Comparison of ENCODE assay signal across 8 cellular contexts in genomic region chr5:170296935-170297588, GRCh38. TPM values are rescaled to one million over a fixed set of nuclear protein-coding genes. Genes with fewer than 3 reads are reported as not detected.
DNase-seq lines count a peak whose midpoint lies in the region; ATAC-seq and TF ChIP-seq lines count a peak whose summit lies in the region.

No MANE protein-coding gene starts in this region.

- no peaks in the 10 kb centered on the region for H3K4me1 ChIP-seq in PC-3 (ENCODE audit: insufficient read depth, low read length)

- H2AFZ ChIP-seq in PC-3 (ENCODE audit: low read length): no peak overlapping the region

- peak overlapping the region; percentile 81 for H3K27ac Mint-ChIP-seq in activated B cell treated with CpG ODN at 0.5 μM for 24 hours
- H3K27ac Mint-ChIP-seq in natural killer cell: peak overlapping the region; percentile 94 to 99

- no peaks in the 10 kb centered on the region for H3F3A ChIP-seq in PC-3 (ENCODE audit: low read length, unreplicated experiment)

- H3K36me3 Mint-ChIP-seq in activated B cell treated with CpG ODN at 0.5 μM for 24 hours (ENCODE audit: low read depth): peaks cover 2% of the 10 kb centered on the region
- H3K36me3 Mint-ChIP-seq in natural killer cell: peaks cover 25% of the 10 kb centered on the region

- H3K79me2 ChIP-seq in PC-3 (ENCODE audit: low read length): no peaks in the 10 kb centered on the region

- CTCF ChIA-PET in activated B cell treated with CpG ODN at 0.5 μM for 24 hours (lab: Charles Lee) (interaction anchor here (1.0 to 4.5 kb wide), 4 partner anchors 22 to 42 kb away, joined by 4 to 23 read pairs (median 14); no protein-coding TSS in a partner anchor), PC-3 (lab: Charles Lee) (no interaction called here)

- no peaks in the 10 kb centered on the region for H3K9me2 ChIP-seq in PC-3 (replicated peaks; ENCODE audit: low read length)

- peaks cover 63% of the 10 kb centered on the region for H3K4me1 Mint-ChIP-seq in activated B cell treated with CpG ODN at 0.5 μM for 24 hours
- peaks cover 68 to 81% of the 10 kb centered on the region in 2 donors for H3K4me1 Mint-ChIP-seq in natural killer cell

- BruUV-seq in PC-3 (replicated peaks; lab: Mats Ljungman, UMichigan): no TSS peak

- intact Hi-C loops in activated B cell treated with CpG ODN at 0.5 μM for 24 hours (cut with micrococcal nuclease) (loop anchor here (1.0 kb wide), 2 partner anchors 18 to 34 kb away; no protein-coding TSS in a partner anchor), natural killer cell (cut with micrococcal nuclease) (loop anchor here (1.0 to 10.0 kb wide), 3 partner anchors 34 to 1818 kb away; no protein-coding TSS in a partner anchor), PC-3 (cut with micrococcal nuclease) (no loop called here)

- no peak overlapping the region for H3K4me3 ChIP-seq in PC-3 (ENCODE audit: low read length)

- no peaks in the 10 kb centered on the region for H3K9me3 ChIP-seq in PC-3 (ENCODE audit: low read length)

- no peak for DNase-seq in activated B cell treated with CpG ODN at 0.5 μM for 24 hours
- no peak for DNase-seq in natural killer cell
- DNase-seq in NCI-H1105 (lab: John Stamatoyannopoulos, UW): no peak
- DNase-seq in NCI-H187 (lab: John Stamatoyannopoulos, UW): no peak
- no peak for DNase-seq in PC-3
- no peak for DNase-seq in NCI-H1417 treated with DMSO at 0.1 percent for 48 hours (lab: John Stamatoyannopoulos, UW)

- H3K4me3 Mint-ChIP-seq in activated B cell treated with CpG ODN at 0.5 μM for 24 hours (peak overlapping the region; percentile 86), natural killer cell (peak overlapping the region; percentile 100)

- H3K27ac ChIP-seq in PC-3 (ENCODE audit: low read length): no peak overlapping the region

- H3K27me3 Mint-ChIP-seq in activated B cell treated with CpG ODN at 0.5 μM for 24 hours (peaks cover 12% of the 10 kb centered on the region), natural killer cell (ENCODE audit: low read depth in 2 of 2) (no peaks in the 10 kb centered on the region)

- TF ChIP-seq CTCF in activated B cell treated with CpG ODN at 0.5 μM for 24 hours (IDR thresholded peaks at IDR 0.05) (no peak), natural killer cell (IDR thresholded peaks at IDR 0.05) (no peak), PC-3 (conservative IDR thresholded peaks at IDR 0.05; ENCODE audit: low read depth, low read length) (no peak)

- H3K9me3 Mint-ChIP-seq in activated B cell treated with CpG ODN at 0.5 μM for 24 hours (no peaks in the 10 kb centered on the region), natural killer cell (no peaks in the 10 kb centered on the region)

- POLR2A ChIA-PET in activated B cell treated with CpG ODN at 0.5 μM for 24 hours (lab: Charles Lee) (interaction anchor here (0.8 to 4.3 kb wide), 10 partner anchors 9 to 37 kb away, joined by 3 to 34 read pairs (median 8); no protein-coding TSS in a partner anchor), PC-3 (lab: Charles Lee; ENCODE audit: unreplicated experiment) (no interaction called here)

- H3K27me3 ChIP-seq in PC-3 (ENCODE audit: low read length): peaks cover 72% of the 10 kb centered on the region

- no peaks in the 10 kb centered on the region for H4K20me1 ChIP-seq in PC-3 (ENCODE audit: low read length)

- ATAC-seq in GM19023 (IDR thresholded peaks at IDR 0.05; ENCODE audit: unreplicated experiment) (peak; percentile 41), HG02678 (IDR thresholded peaks at IDR 0.05; ENCODE audit: unreplicated experiment) (peak; percentile 48), activated B cell treated with CpG ODN at 0.5 μM for 24 hours (ENCODE audit: low read depth) (peak; percentile 52), natural killer cell (peak in 2 of 3 donors; percentile 0 to 16), PC-3 (no peak)

- no peak overlapping the region for H3K4me2 ChIP-seq in PC-3 (ENCODE audit: low read length)

- no peaks in the 10 kb centered on the region for H3K36me3 ChIP-seq in PC-3 (ENCODE audit: low read depth, low read length)

- no peak overlapping the region for H3K9ac ChIP-seq in PC-3 (ENCODE audit: low read length)

RNA-seq across cellular contexts. Expression of gene LCP2, which starts 0.5 kb away (rescaled TPM):
- total RNA-seq in activated B cell treated with CpG ODN at 0.5 μM for 24 hours: 7.0 and 8.5 TPM in 2 replicates
- 100 to 1,000 TPM; 376 to 488 (median 450) TPM for total RNA-seq in natural killer cell
- not detected in 2 replicates for total RNA-seq in PC-3 (2014; rRNA removed)

Comparison
In these comparisons a context has a peak if more than half of its experiments do, and no peak if none do; other contexts are left out.
1. RNA of gene LCP2, which starts 0.5 kb away (total RNA-seq): 376 to 488 TPM in natural killer cell; 7.0 to 8.5 TPM in activated B cell treated with CpG ODN at 0.5 μM for 24 hours and not detected in PC-3; every median in the first group is over 10 times any median in the second.